Comparison of ENCODE assay signal across 8 cellular contexts in the genomic region with DNA sequence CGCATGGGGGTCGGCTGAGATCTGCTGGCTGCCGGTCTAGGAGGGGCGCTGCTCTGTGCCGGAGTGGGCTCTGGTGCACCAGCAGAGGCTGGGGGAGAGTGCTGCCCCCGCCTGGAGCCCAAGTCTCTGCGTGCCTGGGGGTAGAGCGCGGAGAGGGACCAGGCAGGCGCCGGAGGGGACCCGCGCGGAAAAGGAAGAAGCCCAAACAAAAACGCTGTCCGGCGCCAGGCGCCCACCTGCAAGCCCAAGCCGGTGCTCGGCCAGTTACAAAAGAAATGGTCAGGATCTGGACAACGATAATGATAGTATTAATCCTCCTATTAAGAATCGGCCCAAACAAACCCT. TPM values are rescaled to one million over a fixed set of nuclear protein-coding genes. Genes with fewer than 3 reads are reported as not detected.
DNase-seq lines count a peak whose midpoint lies in the region; ATAC-seq and TF ChIP-seq lines count a peak whose summit lies in the region.
"Had no signal": no experiment of that assay in that cellular context is flagged by ENCODE, and none has a peak within 500 bp of the region (broad histone marks: within the 10 kb centered on the region; RNA-seq: fewer than 3 reads in every experiment).

No MANE protein-coding gene starts in this region.

- H3K27me3 Mint-ChIP-seq in activated T-helper 1 cell treated with anti-CD3 and anti-CD28 coated beads, Interleukin-12 subunit alpha, Interleukin-12 subunit beta, Interleukin-2, Interleukin-4 antibody, amounts not matched to agents 30 ng/mL and 10 ng/mL and 1 ng/mL, durations not matched to agents 14 hours and 24 hours and 36 hours (ENCODE audit: insufficient read depth) = peaks cover 34% of the 10 kb centered on the region

- TF ChIP-seq CTCF in mammary epithelial cell (conservative IDR thresholded peaks at IDR 0.05 in 1 of 2, IDR thresholded peaks at IDR 0.05 in 1 of 2; ENCODE audit: extremely low read depth in 1 of 2, insufficient read depth in 1 of 2, low read depth in 1 of 2, low read length in 2 of 2) (no peak), kidney epithelial cell (IDR thresholded peaks at IDR 0.05; ENCODE audit: insufficient read depth, low read length, poor library complexity, severe bottlenecking) (peak; percentile 20), stomach (IDR thresholded peaks at IDR 0.05) (no peak)

- H3K79me2 ChIP-seq in mammary epithelial cell (ENCODE audit: insufficient read depth, low read length) = peaks cover 22% of the 10 kb centered on the region

- no peak overlapping the region for H3K4me3 Mint-ChIP-seq in activated T-helper 1 cell treated with anti-CD3 and anti-CD28 coated beads, Interleukin-12 subunit alpha, Interleukin-12 subunit beta, Interleukin-2, Interleukin-4 antibody, amounts not matched to agents 30 ng/mL and 10 ng/mL and 1 ng/mL, durations not matched to agents 14 hours and 24 hours and 36 hours

- 31% methylated on average over 8 of the region's 22 CpGs for WGBS in mammary epithelial cell (ENCODE audit: low coverage, missing lambda C conversion rate)
- WGBS in stomach, 5 donors = 17 to 39% (median 31%) methylated on average over 9 to 22 of the region's 22 CpGs

- H3K27ac Mint-ChIP-seq in activated T-helper 1 cell treated with anti-CD3 and anti-CD28 coated beads, Interleukin-12 subunit alpha, Interleukin-12 subunit beta, Interleukin-2, Interleukin-4 antibody, amounts not matched to agents 30 ng/mL and 10 ng/mL and 1 ng/mL, durations not matched to agents 14 hours and 24 hours and 36 hours = no peak overlapping the region

- in situ Hi-C loops in mammary epithelial cell (cut with MboI; ENCODE audit: low sequenced_read_pairs in 2 of 2) = loop anchor here in 1 of 2 donors (10.0 kb wide), 1 partner anchor 266 kb away; no protein-coding TSS in a partner anchor

- intact Hi-C loops in mammary epithelial cell (cut with micrococcal nuclease) (no loop called here), stomach (cut with DNase I; ENCODE audit: low total_unique reads) (no loop called here)
- intact Hi-C loops in activated T-helper 1 cell treated with anti-CD3 and anti-CD28 coated beads, Interleukin-12 subunit alpha, Interleukin-12 subunit beta, Interleukin-2, Interleukin-4 antibody, amounts not matched to agents 30 ng/mL and 10 ng/mL and 1 ng/mL, durations not matched to agents 14 hours and 24 hours and 36 hours (cut with micrococcal nuclease) = no loop called here

- no TSS peak for BruUV-seq in mammary epithelial cell (replicated peaks; lab: Mats Ljungman, UMichigan)

- CTCF ChIA-PET in mammary epithelial cell (lab: Charles Lee; ENCODE audit: low non-redundant PET) = no interaction called here

- H3K4me1 ChIP-seq in mammary epithelial cell (ENCODE audit: insufficient read depth, low read length) (peaks cover 16% of the 10 kb centered on the region), stomach (peaks cover 24 to 65% (median 38%) of the 10 kb centered on the region in 4 donors)

- ATAC-seq in GM18858 (IDR thresholded peaks at IDR 0.05; ENCODE audit: unreplicated experiment) = no peak

- peaks cover 23% of the 10 kb centered on the region for H3K4me1 Mint-ChIP-seq in activated T-helper 1 cell treated with anti-CD3 and anti-CD28 coated beads, Interleukin-12 subunit alpha, Interleukin-12 subunit beta, Interleukin-2, Interleukin-4 antibody, amounts not matched to agents 30 ng/mL and 10 ng/mL and 1 ng/mL, durations not matched to agents 14 hours and 24 hours and 36 hours (ENCODE audit: low read depth)

- TF ChIP-seq EP300 in stomach (IDR thresholded peaks at IDR 0.05) = no peak

- H3K4me3 ChIP-seq in mammary epithelial cell (replicated peaks in 1 of 3; ENCODE audit: insufficient read depth in 1 of 3, low read depth in 2 of 3, low read length in 3 of 3) = peak overlapping the region in 2 of 3 experiments; percentile 56 to 75
- H3K4me3 ChIP-seq in kidney epithelial cell (ENCODE audit: low read depth, low read length) = peak overlapping the region; percentile 71
- peak overlapping the region; percentile 68 to 90 (median 85) for H3K4me3 ChIP-seq in stomach

- no peaks in the 10 kb centered on the region for H4K20me1 ChIP-seq in mammary epithelial cell (ENCODE audit: insufficient read depth, low read length)

- no peak for DNase-seq in mammary epithelial cell
- DNase-seq in kidney epithelial cell (ENCODE audit: low read depth) = no peak
- no peak for DNase-seq in stomach
- DNase-seq in HPDE6-E6E7 (ENCODE audit: extremely low spot score) = no peak
- no peak for DNase-seq in activated T-helper 1 cell treated with anti-CD3 and anti-CD28 coated beads, Interleukin-12 subunit alpha, Interleukin-12 subunit beta, Interleukin-2, Interleukin-4 antibody, amounts not matched to agents 30 ng/mL and 10 ng/mL and 1 ng/mL, durations not matched to agents 14 hours and 24 hours and 36 hours (ENCODE audit: low spot score)
- DNase-seq: NCI-H748 treated with DMSO at 0.1 percent for 48 hours had no signal

- H3K36me3 ChIP-seq in KOPT-K1 (ENCODE audit: insufficient read depth, low read length) (peaks cover 18% of the 10 kb centered on the region), mammary epithelial cell (ENCODE audit: insufficient read depth, low read length) (no peaks in the 10 kb centered on the region), kidney epithelial cell (ENCODE audit: control insufficient read depth, insufficient read depth, low read length) (no peaks in the 10 kb centered on the region), stomach (peaks cover 0 to under 1% (median under 1%) of the 10 kb centered on the region in 4 donors)

- dilution Hi-C loops in mammary epithelial cell (cut with HindIII; ENCODE audit: low sequenced_read_pairs) = no loop called here

- H3K9ac ChIP-seq in mammary epithelial cell (ENCODE audit: insufficient read depth, low read length) = peak overlapping the region; percentile 7

- peak overlapping the region; percentile 87 for H2AFZ ChIP-seq in mammary epithelial cell (ENCODE audit: low read depth, low read length)

- no peak for TF ChIP-seq POLR2A in stomach (IDR thresholded peaks at IDR 0.05)

- H3K9me3 ChIP-seq in KOPT-K1 (ENCODE audit: insufficient read depth, low read length, poor library complexity, severe bottlenecking) (peaks cover 6% of the 10 kb centered on the region), mammary epithelial cell (replicated peaks; ENCODE audit: insufficient read depth, low read length) (no peaks in the 10 kb centered on the region), stomach (no peaks in the 10 kb centered on the region)

- no peaks in the 10 kb centered on the region for H3K9me3 Mint-ChIP-seq in activated T-helper 1 cell treated with anti-CD3 and anti-CD28 coated beads, Interleukin-12 subunit alpha, Interleukin-12 subunit beta, Interleukin-2, Interleukin-4 antibody, amounts not matched to agents 30 ng/mL and 10 ng/mL and 1 ng/mL, durations not matched to agents 14 hours and 24 hours and 36 hours

- H3K36me3 Mint-ChIP-seq in activated T-helper 1 cell treated with anti-CD3 and anti-CD28 coated beads, Interleukin-12 subunit alpha, Interleukin-12 subunit beta, Interleukin-2, Interleukin-4 antibody, amounts not matched to agents 30 ng/mL and 10 ng/mL and 1 ng/mL, durations not matched to agents 14 hours and 24 hours and 36 hours (ENCODE audit: low read depth) = no peaks in the 10 kb centered on the region

- no peaks in the 10 kb centered on the region for H3K27me3 ChIP-seq in mammary epithelial cell (ENCODE audit: insufficient read depth, low read length)
- no peaks in the 10 kb centered on the region for H3K27me3 ChIP-seq in kidney epithelial cell (ENCODE audit: control insufficient read depth, insufficient read depth, low read length)
- peaks cover 0 to 13% (median 7%) of the 10 kb centered on the region in 3 donors for H3K27me3 ChIP-seq in stomach

- H3K27ac ChIP-seq in KOPT-K1 (ENCODE audit: low read depth, low read length, poor library complexity, severe bottlenecking) (peak overlapping the region; percentile 73), mammary epithelial cell (ENCODE audit: insufficient read depth, low read depth, low read length) (no peak overlapping the region), stomach (peak overlapping the region in 4 of 5 donors; percentile 82 to 92 (median 90))

- H3K4me2 ChIP-seq in mammary epithelial cell (ENCODE audit: insufficient read depth, low read depth, low read length) = peak overlapping the region; percentile 94

RNA-seq across cellular contexts. Expression of a gene that starts 0.6 kb away (rescaled TPM):
- total RNA-seq in mammary epithelial cell (1 to 10 TPM; 2.5 to 6.0 TPM), kidney epithelial cell (1.8 and 1.9 TPM in 2 replicates), stomach (10 to 100 TPM in 3 of 5 donors, 1 to 10 TPM in 2; 1.2 to 12.5 (median 10.3) TPM)
- polyA plus RNA-seq in mammary epithelial cell (7.6 TPM), stomach (1 to 10 TPM; 1.7 to 9.2 (median 5.1) TPM)
- polyA minus RNA-seq in mammary epithelial cell = 10.3 TPM
- 3.0 and 3.3 TPM in 2 replicates for total RNA-seq in activated T-helper 1 cell treated with anti-CD3 and anti-CD28 coated beads, Interleukin-12 subunit alpha, Interleukin-12 subunit beta, Interleukin-2, Interleukin-4 antibody, amounts not matched to agents 30 ng/mL and 10 ng/mL and 1 ng/mL, durations not matched to agents 14 hours and 24 hours and 36 hours
